15 cellular contexts compared by ENCODE assay signal in the genomic region with DNA sequence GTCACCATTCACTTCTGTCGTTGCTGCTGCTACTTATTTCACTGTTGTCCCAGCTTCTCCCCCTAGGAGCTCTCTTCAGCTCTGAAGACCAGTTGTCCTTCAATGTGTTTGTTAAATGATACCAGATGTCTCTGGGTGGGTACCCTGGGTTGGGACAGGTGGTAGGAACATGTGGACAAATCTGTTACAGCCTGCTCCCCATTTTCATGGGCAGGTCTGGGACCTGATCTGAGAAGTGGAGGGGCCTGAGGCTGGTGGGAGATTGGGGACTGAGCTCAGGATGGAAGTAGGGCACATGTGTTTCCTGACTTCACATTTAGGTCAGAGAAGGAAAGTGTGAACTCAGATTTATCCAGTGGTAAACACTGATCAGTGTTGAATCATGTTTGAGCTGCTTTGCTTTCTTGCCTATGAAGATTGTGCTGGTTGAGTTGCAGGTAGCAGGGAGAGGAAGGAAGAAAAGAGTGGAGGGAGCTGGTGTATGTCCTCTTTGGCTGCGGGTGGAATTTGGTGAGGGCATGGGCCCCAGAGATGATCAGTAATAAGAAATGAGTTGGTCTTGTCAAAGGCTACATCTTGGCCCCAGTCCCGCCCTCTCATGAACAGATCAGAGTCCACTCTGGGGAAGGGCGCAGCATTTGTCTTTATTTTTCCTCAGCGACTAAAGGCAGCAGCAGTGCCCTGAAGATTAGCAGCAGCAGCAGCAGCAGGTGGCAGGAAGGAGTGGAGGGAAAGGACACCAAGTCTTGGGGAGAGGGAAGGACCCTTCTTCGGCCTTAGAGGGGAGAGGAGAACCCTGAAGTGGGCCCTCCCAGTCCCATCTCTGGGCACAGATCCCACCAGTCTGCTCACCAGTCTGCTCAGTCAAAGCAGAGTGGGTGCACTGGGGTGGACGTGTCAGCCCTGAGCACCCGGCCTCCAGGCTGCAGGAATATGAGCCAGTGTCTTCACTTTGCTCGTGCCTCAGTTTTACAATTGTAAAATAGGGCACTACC. TPM values are rescaled to one million over a fixed set of nuclear protein-coding genes. Genes with fewer than 3 reads are reported as not detected.
DNase-seq lines count a peak whose midpoint lies in the region; ATAC-seq and TF ChIP-seq lines count a peak whose summit lies in the region.
"Had no signal": no experiment of that assay in that cellular context is flagged by ENCODE, and none has a peak within 500 bp of the region (broad histone marks: within the 10 kb centered on the region; RNA-seq: fewer than 3 reads in every experiment).

No MANE protein-coding gene starts in this region.

- no peaks in the 10 kb centered on the region for H3K9me3 ChIP-seq in mesodermal cell (ENCODE audit: control insufficient read depth, low read length)
- H3K9me3 ChIP-seq: prostate gland, uterus had no signal

- H3K27me3 Mint-ChIP-seq in chondrocyte (ENCODE audit: low read depth) = no peaks in the 10 kb centered on the region

- peaks cover 52% of the 10 kb centered on the region for H3K4me1 Mint-ChIP-seq in chondrocyte (ENCODE audit: low read depth)

- 87 to 91% methylated on average over 7 to 8 of the region's 9 CpGs for WGBS in mesodermal cell (ENCODE audit: insufficient coverage in 2 of 2), 2 experiments

- H3K4me3 ChIP-seq in ACC112 (ENCODE audit: low read depth, low read length) = peak overlapping the region; percentile 46; the same call in 1 of the 2 replicates
- no peak overlapping the region for H3K4me3 ChIP-seq in HL-60 (replicated peaks; ENCODE audit: insufficient read depth, low read length)
- no peak overlapping the region for H3K4me3 ChIP-seq in mesodermal cell (ENCODE audit: extremely low read depth, insufficient read depth, low read length, poor library complexity, severe bottlenecking)
- H3K4me3 ChIP-seq: lung, prostate gland, uterus had no signal

- no peaks in the 10 kb centered on the region for H3K27me3 ChIP-seq in ACC112 (ENCODE audit: insufficient read depth, low read length)
- H3K27me3 ChIP-seq in HL-60 (ENCODE audit: insufficient read depth, poor library complexity, severe bottlenecking) = no peaks in the 10 kb centered on the region
- H3K27me3 ChIP-seq: uterus had no signal

- H3K4me3 Mint-ChIP-seq in chondrocyte (ENCODE audit: unreplicated experiment) = peak overlapping the region; percentile 18
- H3K4me3 Mint-ChIP-seq: activated CD8-positive, alpha-beta T cell treated with anti-CD3 and anti-CD28 coated beads for 36 hours had no signal

- H3K27ac Mint-ChIP-seq in chondrocyte (ENCODE audit: unreplicated experiment) = peak overlapping the region; percentile 79
- H3K27ac Mint-ChIP-seq: activated CD8-positive, alpha-beta T cell treated with anti-CD3 and anti-CD28 coated beads for 36 hours had no signal

- H3K27ac ChIP-seq in ACC112 (ENCODE audit: low read depth, low read length) (peak overlapping the region; percentile 90), HL-60 (replicated peaks) (peak overlapping the region; percentile 34; the same call in 1 of the 2 replicates), mesodermal cell (ENCODE audit: low read depth, low read length, severe bottlenecking) (peak overlapping the region; percentile 70)
- H3K27ac ChIP-seq: prostate gland, uterus had no signal

- no peaks in the 10 kb centered on the region for H3K9me3 Mint-ChIP-seq in chondrocyte (ENCODE audit: low read depth)
- H3K9me3 Mint-ChIP-seq: activated CD8-positive, alpha-beta T cell treated with anti-CD3 and anti-CD28 coated beads for 36 hours had no signal

- H3K4me1 ChIP-seq in ACC112 (ENCODE audit: control insufficient read depth, insufficient read depth, low read length, unreplicated experiment) = peaks cover 60% of the 10 kb centered on the region
- H3K4me1 ChIP-seq in mesodermal cell (ENCODE audit: control insufficient read depth, insufficient read depth, low read length, poor library complexity, severe bottlenecking) = peaks cover 51% of the 10 kb centered on the region
- H3K4me1 ChIP-seq: prostate gland, uterus had no signal

- TF ChIP-seq CTCF in HL-60 (IDR thresholded peaks at IDR 0.05; ENCODE audit: insufficient read depth, low read length) (no peak), chondrocyte (IDR thresholded peaks at IDR 0.05) (no peak)

- no peak for ATAC-seq in sciatic nerve
- no peak for ATAC-seq in HG02970 (IDR thresholded peaks at IDR 0.05; ENCODE audit: low FRiP score, unreplicated experiment)
- ATAC-seq: activated CD8-positive, alpha-beta T cell treated with anti-CD3 and anti-CD28 coated beads for 36 hours had no signal

- no peak overlapping the region for H2AFZ ChIP-seq in ACC112 (ENCODE audit: low read length, unreplicated experiment)

- H3K79me2 ChIP-seq in ACC112 (ENCODE audit: control insufficient read depth, insufficient read depth, low read length, unreplicated experiment) = no peaks in the 10 kb centered on the region

- H3K36me3 ChIP-seq in ACC112 (ENCODE audit: insufficient read depth, low read length) (no peaks in the 10 kb centered on the region), mesodermal cell (ENCODE audit: control insufficient read depth, insufficient read depth, low read length) (no peaks in the 10 kb centered on the region)
- H3K36me3 ChIP-seq: prostate gland, uterus had no signal

- no peaks in the 10 kb centered on the region for H3K36me3 Mint-ChIP-seq in chondrocyte (ENCODE audit: low read depth)

- DNase-seq in HL-60 (ENCODE audit: low read depth in 1 of 2, low spot score in 1 of 2) (no peak), chondrocyte (ENCODE audit: low spot score) (peak; percentile 69), inferior parietal cortex (ENCODE audit: extremely low spot score) (no peak), cortex of kidney (lab: John Stamatoyannopoulos, UW) (no peak), sciatic nerve (ENCODE audit: low spot score) (no peak)
- DNase-seq: activated CD8-positive, alpha-beta T cell treated with anti-CD3 and anti-CD28 coated beads for 36 hours; activated gamma-delta T cell; NCI-H1417; NCI-H510A had no signal

- intact Hi-C loops in sciatic nerve (cut with DNase I) = no loop called here

RNA-seq across cellular contexts. Expression of gene EFTUD2, which starts 6.1 kb away (rescaled TPM):
- total RNA-seq in chondrocyte (71.9 to 99.2 TPM (median 75.9 TPM) in 3 replicates), sciatic nerve (75.2 TPM)
- polyA plus RNA-seq in mesodermal cell (2013, experiment 1 of 2) = 103 TPM
- 107 TPM for polyA plus RNA-seq in mesodermal cell (2013, experiment 2 of 2)

RNA-seq across cellular contexts. Expression of gene GFAP, which starts 10.0 kb away (rescaled TPM):
- total RNA-seq in chondrocyte (0.55 to 1.0 TPM in 2 of 3 replicates, not detected in the other), sciatic nerve (9.2 TPM)
- 0.55 TPM for polyA plus RNA-seq in mesodermal cell (2013, experiment 1 of 2)
- polyA plus RNA-seq in mesodermal cell (2013, experiment 2 of 2) = 0.20 TPM
- total RNA-seq: activated CD8-positive, alpha-beta T cell treated with anti-CD3 and anti-CD28 coated beads for 36 hours had no signal

RNA-seq across cellular contexts. Expression of gene KIF18B, which starts 42.3 kb away (rescaled TPM):
- 3.9 to 7.7 TPM (median 5.2 TPM) in 3 replicates for total RNA-seq in chondrocyte
- 18.7 TPM for polyA plus RNA-seq in mesodermal cell (2013, experiment 1 of 2)
- polyA plus RNA-seq in mesodermal cell (2013, experiment 2 of 2) = 19.9 TPM
- 0.40 TPM for total RNA-seq in sciatic nerve

RNA-seq across cellular contexts. Expression of gene HIGD1B, which starts 57.6 kb away (rescaled TPM):
- total RNA-seq in chondrocyte (0.82 to 0.97 TPM in 2 of 3 replicates, not detected in the other), sciatic nerve (5.8 TPM)
- polyA plus RNA-seq in mesodermal cell (2013, experiment 1 of 2) = not detected
- not detected for polyA plus RNA-seq in mesodermal cell (2013, experiment 2 of 2)
- total RNA-seq: activated CD8-positive, alpha-beta T cell treated with anti-CD3 and anti-CD28 coated beads for 36 hours; prostate gland had no signal

Comparison
In these comparisons a context has a peak if more than half of its experiments do, and no peak if none do; other contexts are left out.
1. H3K27ac ChIP-seq: peak in every context shown above with its lines; median percentile 90 in ACC112; 70 in mesodermal cell; 34 in HL-60.